In genomic region chr2:151707857-151708256, GRCh38 we compare ENCODE assay signal across 23 cellular contexts. TPM values are rescaled to one million over a fixed set of nuclear protein-coding genes. Genes with fewer than 3 reads are reported as not detected.
DNase-seq lines count a peak whose midpoint lies in the region; ATAC-seq, FAIRE-seq and TF ChIP-seq lines count a peak whose summit lies in the region.
"Had no signal": no experiment of that assay in that cellular context is flagged by ENCODE, and none has a peak within 500 bp of the region (broad histone marks: within the 10 kb centered on the region; RNA-seq: fewer than 3 reads in every experiment).

No MANE protein-coding gene starts in this region.

- H3K4me1 ChIP-seq in H1 (replicated peaks in 1 of 4; ENCODE audit: control insufficient read depth in 3 of 4, insufficient read depth in 4 of 4, low read length in 3 of 4) (peaks cover 0 to 8% (median 3%) of the 10 kb centered on the region in 4 experiments; a peak in 4 of 7 replicates), psoas muscle (peaks cover 58% of the 10 kb centered on the region), skeletal muscle tissue (ENCODE audit: control insufficient read depth in 3 of 3, insufficient read depth in 3 of 3, low read length in 3 of 3) (peaks cover 20 to 42% (median 40%) of the 10 kb centered on the region in 3 donors), A673 (ENCODE audit: insufficient read depth, low read length, poor library complexity, severe bottlenecking) (no peaks in the 10 kb centered on the region)
- H3K4me1 ChIP-seq: BLaER1 treated with 17β-estradiol and CSF1 and Interleukin-3, amounts not matched to agents 10 nM and 100 nM; Caco-2 had no signal

- H4K8ac ChIP-seq in H1 (ENCODE audit: extremely low read depth, insufficient read depth, low read length), result no peak overlapping the region

- peak; percentile 32 for DNase-seq in H7
- DNase-seq in H1 (ENCODE audit: low read depth in 1 of 2, low spot score in 2 of 2), result no peak
- no peak for DNase-seq in psoas muscle
- no peak for DNase-seq in A673 (ENCODE audit: low spot score)
- DNase-seq: 8988T; AML-193; Caco-2; Calu3; CD4-positive, alpha-beta T cell; CD8-positive, alpha-beta T cell; DMS79 treated with DMSO at 0.1 percent for 48 hours; GF-D8 had no signal

- TF ChIP-seq CTCF in H1 (IDR thresholded peaks at IDR 0.05; ENCODE audit: control extremely low read depth in 1 of 3, insufficient read depth in 1 of 3, low read depth in 1 of 3, low read length in 3 of 3) (no peak), psoas muscle (IDR thresholded peaks at IDR 0.05) (no peak), A673 (conservative IDR thresholded peaks at IDR 0.05; ENCODE audit: low read depth, low read length) (no peak)

- no peaks in the 10 kb centered on the region for H3K79me1 ChIP-seq in H1 (ENCODE audit: low read depth, low read length)

- no peak overlapping the region for H3K4ac ChIP-seq in H1 (replicated peaks; ENCODE audit: insufficient read length, low read depth, low read length)

- H3K27ac ChIP-seq in H1 (ENCODE audit: low read depth, low read length) (no peak overlapping the region), psoas muscle (peak overlapping the region; percentile 46), skeletal muscle tissue (ENCODE audit: low read depth, low read length) (peak overlapping the region; percentile 31), A673 (ENCODE audit: low read depth, low read length, poor library complexity, severe bottlenecking) (no peak overlapping the region)
- H3K27ac ChIP-seq: BLaER1 treated with 17β-estradiol and CSF1 and Interleukin-3, amounts not matched to agents 10 nM and 100 nM; C4-2B had no signal

- H4K91ac ChIP-seq in H1 (replicated peaks; ENCODE audit: insufficient read length, low read length), result no peak overlapping the region

- no peak overlapping the region for H3K23ac ChIP-seq in H1 (ENCODE audit: insufficient read length)

- TF ChIP-seq POLR2A in H1 (IDR thresholded peaks at IDR 0.05; ENCODE audit: control extremely low read depth in 1 of 2, low read depth in 2 of 2, low read length in 2 of 2), result no peak

- H4K5ac ChIP-seq in H1 (ENCODE audit: insufficient read length, low read depth, low read length), result no peak overlapping the region

- H3K27me3 ChIP-seq in H7 (ENCODE audit: control insufficient read depth, insufficient read depth, low read length) (no peaks in the 10 kb centered on the region), H1 (replicated peaks in 1 of 4; ENCODE audit: control insufficient read depth in 3 of 4, extremely low read depth in 1 of 4, insufficient read depth in 3 of 4, low read length in 3 of 4) (no peaks in the 10 kb centered on the region), psoas muscle (ENCODE audit: insufficient read depth in 3 of 3, low read length in 2 of 3) (no peaks in the 10 kb centered on the region), skeletal muscle tissue (ENCODE audit: control insufficient read depth in 3 of 3, insufficient read depth in 3 of 3, low read length in 3 of 3) (no peaks in the 10 kb centered on the region), A673 (replicated peaks; ENCODE audit: insufficient read depth, low read depth, low read length, poor library complexity) (no peaks in the 10 kb centered on the region)
- H3K27me3 ChIP-seq: BLaER1 treated with 17β-estradiol and CSF1 and Interleukin-3, amounts not matched to agents 10 nM and 100 nM had no signal

- no peak overlapping the region for H3K9ac ChIP-seq in H1 (replicated peaks in 1 of 4; ENCODE audit: extremely low read depth in 1 of 4, low read depth in 3 of 4, low read length in 3 of 4)
- no peak overlapping the region for H3K9ac ChIP-seq in skeletal muscle tissue (ENCODE audit: low read depth in 1 of 3, low read length in 3 of 3)
- H3K9ac ChIP-seq: BLaER1 treated with 17β-estradiol and CSF1 and Interleukin-3, amounts not matched to agents 10 nM and 100 nM had no signal

- H3K56ac ChIP-seq in H1 (replicated peaks; ENCODE audit: insufficient read length, low read depth, low read length), result no peak overlapping the region

- H3K36me3 ChIP-seq in H7 (replicated peaks; ENCODE audit: control insufficient read depth, insufficient read depth, low read length) (no peaks in the 10 kb centered on the region), H1 (ENCODE audit: control insufficient read depth in 2 of 4, insufficient read depth in 4 of 4, low read length in 3 of 4) (no peaks in the 10 kb centered on the region), psoas muscle (ENCODE audit: insufficient read depth in 1 of 2, low read depth in 1 of 2) (peaks cover 2 to 85% of the 10 kb centered on the region in 2 donors), skeletal muscle tissue (ENCODE audit: control insufficient read depth in 3 of 3, insufficient read depth in 3 of 3, low read length in 3 of 3) (peaks cover 61 to 82% (median 70%) of the 10 kb centered on the region in 3 donors), A673 (ENCODE audit: insufficient read depth, low read length, poor library complexity, severe bottlenecking) (no peaks in the 10 kb centered on the region)
- H3K36me3 ChIP-seq: BLaER1 treated with 17β-estradiol and CSF1 and Interleukin-3, amounts not matched to agents 10 nM and 100 nM had no signal

- POLR2A ChIA-PET in H1 (lab: Charles Lee; ENCODE audit: partially characterized antibody), result interaction anchor here (1.2 kb wide), 1 partner anchor 8 kb away, joined by 3 read pairs; no protein-coding TSS in a partner anchor
- POLR2A ChIA-PET in A673 (lab: Charles Lee; ENCODE audit: low non-redundant PET), result no interaction called here

- TF ChIP-seq RAD21 in H1 (IDR thresholded peaks at IDR 0.05 in 1 of 2, conservative IDR thresholded peaks at IDR 0.05 in 1 of 2; ENCODE audit: low read depth in 2 of 2, low read length in 2 of 2), result no peak

- H3K18ac ChIP-seq in H1 (ENCODE audit: extremely low read depth, low read length), result no peak overlapping the region

- intact Hi-C loops in psoas muscle (cut with DNase I) (loop anchor here in 1 of 2 donors (5.0 kb wide), 1 partner anchor 99 kb away; no protein-coding TSS in a partner anchor), A673 (cut with micrococcal nuclease; ENCODE audit: unreplicated experiment) (no loop called here)

- peak overlapping the region; percentile 35; the same call in 1 of the 2 replicates for H2AFZ ChIP-seq in H1 (ENCODE audit: low read length)

- ATAC-seq in psoas muscle (peak in 1 of 4 donors; percentile 9), GM18873 (IDR thresholded peaks at IDR 0.05; ENCODE audit: low FRiP score, unreplicated experiment) (no peak), GM21723 (IDR thresholded peaks at IDR 0.05; ENCODE audit: unreplicated experiment) (no peak), GM18861 (IDR thresholded peaks at IDR 0.05; ENCODE audit: unreplicated experiment) (no peak)
- ATAC-seq: CD8-positive, alpha-beta T cell had no signal

- CTCF ChIA-PET in H1 (lab: Charles Lee; ENCODE audit: partially characterized antibody) (no interaction called here), A673 (lab: Charles Lee) (no interaction called here)

- 0 out of 4 replicates have a peak overlapping the region, but pooled peaks of 1 of the 2 experiments have one; percentile 49 for H3K4me2 ChIP-seq in H1 (ENCODE audit: insufficient read depth in 1 of 2, low read depth in 2 of 2, low read length in 2 of 2)
- H3K4me2 ChIP-seq: BLaER1 treated with 17β-estradiol and CSF1 and Interleukin-3, amounts not matched to agents 10 nM and 100 nM had no signal

- BruUV-seq in A673 (replicated peaks; lab: Mats Ljungman, UMichigan), result no TSS peak

- H3K14ac ChIP-seq in H1 (ENCODE audit: insufficient read length), result no peak overlapping the region

- WGBS in H1 (ENCODE audit: extremely low coverage in 1 of 2, insufficient coverage in 1 of 2, insufficient read length in 1 of 2, insufficient replicate concordance in 2 of 2, low coverage in 1 of 2, low lambda C conversion rate in 2 of 2, missing lambda C conversion rate in 1 of 2), 2 experiments, result 51% methylated on average over 4 of the region's 4 CpGs; no CpG with 5 or more reads in 1 of the 2 experiments
- WGBS in psoas muscle, 3 donors, result 32 to 54% (median 37%) methylated on average over 4 of the region's 4 CpGs

- peak; percentile 24 for FAIRE-seq in H1 (lab: Jason Lieb, UNC)
- FAIRE-seq: A204.1, D721Med, G401.6, GM12891, GM19239 had no signal

- H2BK12ac ChIP-seq in H1 (ENCODE audit: low read depth, low read length), result no peak overlapping the region

- no peak overlapping the region for H2BK120ac ChIP-seq in H1 (replicated peaks; ENCODE audit: low read depth, low read length)

- H2BK15ac ChIP-seq in H1 (ENCODE audit: low read length), result 0 out of 2 replicates have a peak overlapping the region, but pooled peaks have one; percentile 76

- H2BK5ac ChIP-seq in H1 (ENCODE audit: low read depth, low read length), result no peak overlapping the region

- H3K23me2 ChIP-seq in H1 (ENCODE audit: low read depth, low read length), result no peaks in the 10 kb centered on the region; the same call in 1 of the 2 replicates

- no peaks in the 10 kb centered on the region for H3K79me2 ChIP-seq in H1 (ENCODE audit: control insufficient read depth in 1 of 2, insufficient read depth in 2 of 2, low read length in 2 of 2)

- TF ChIP-seq EP300 in H1 (IDR thresholded peaks at IDR 0.05; ENCODE audit: borderline replicate concordance in 1 of 2, low read depth in 2 of 2, low read length in 2 of 2), result no peak

- peaks cover 0 to 5% of the 10 kb centered on the region in 2 experiments; a peak in 1 of 4 replicates for H3K9me3 ChIP-seq in H1 (ENCODE audit: insufficient read depth in 2 of 2, low read depth in 1 of 2, low read length in 1 of 2)
- no peaks in the 10 kb centered on the region for H3K9me3 ChIP-seq in psoas muscle
- no peaks in the 10 kb centered on the region for H3K9me3 ChIP-seq in skeletal muscle tissue (ENCODE audit: control insufficient read depth in 3 of 3, low read length in 3 of 3)
- H3K9me3 ChIP-seq in A673 (ENCODE audit: low read depth, low read length, poor library complexity, severe bottlenecking), result no peaks in the 10 kb centered on the region
- H3K9me3 ChIP-seq: BLaER1 treated with 17β-estradiol and CSF1 and Interleukin-3, amounts not matched to agents 10 nM and 100 nM; Caco-2 had no signal

- H4K20me1 ChIP-seq in H1 (replicated peaks in 1 of 2; ENCODE audit: control insufficient read depth in 1 of 2, insufficient read depth in 2 of 2, low read length in 2 of 2), result no peaks in the 10 kb centered on the region
- H4K20me1 ChIP-seq: BLaER1 treated with 17β-estradiol and CSF1 and Interleukin-3, amounts not matched to agents 10 nM and 100 nM had no signal

- no peak overlapping the region for H2AK5ac ChIP-seq in H1 (ENCODE audit: low read depth, low read length)

- no peak overlapping the region for H2BK20ac ChIP-seq in H1 (ENCODE audit: low read length)

- H3K4me3 ChIP-seq in H7 (ENCODE audit: insufficient read depth, low read depth, low read length) (no peak overlapping the region), H1 (ENCODE audit: extremely low read depth in 1 of 4, insufficient read depth in 2 of 4, low read depth in 3 of 4, low read length in 4 of 4) (no peak overlapping the region), psoas muscle (no peak overlapping the region), skeletal muscle tissue (ENCODE audit: low read length in 3 of 3) (no peak overlapping the region), A673 (ENCODE audit: low read depth, low read length, poor library complexity, severe bottlenecking) (no peak overlapping the region)
- H3K4me3 ChIP-seq: BLaER1 treated with 17β-estradiol and CSF1 and Interleukin-3, amounts not matched to agents 10 nM and 100 nM had no signal

RNA-seq across cellular contexts. Expression of gene NEB, which starts 26.4 kb away (rescaled TPM):
- 0.14 and 1.00 TPM in 2 replicates for total RNA-seq in H7 (2014; rRNA removed; shearing (Covaris generic))
- total RNA-seq in H1 (2021; fragmentation: NEBNext Ultra II Directional; extraction: Animal tissue kit (Norgen Biotek cat#: 25700)), result 2.5 and 2.6 TPM in 2 replicates
- polyA plus RNA-seq in H1 (2011; rRNA removed) (1.4 and 1.5 TPM in 2 replicates), psoas muscle (1,000 to 10,000 TPM in 2 of 3 donors, 100 to 1,000 TPM in 1; 796 to 1,696 (median 1,565) TPM)
- polyA plus RNA-seq in H1 (2011; cell fraction: cytosol; rRNA removed), result 1.7 TPM
- 6.3 TPM for polyA plus RNA-seq in H1 (2011; cell fraction: nucleus; rRNA removed)
- 1.7 to 3.0 TPM (median 2.1 TPM) in 4 replicates for polyA plus RNA-seq in H1 (2012, experiment 1 of 2)
- polyA plus RNA-seq in H1 (2012, experiment 2 of 2), result 0.07 TPM
- polyA plus RNA-seq in H1 (2013, experiment 1 of 2), result 2.0 TPM
- polyA plus RNA-seq in H1 (2013, experiment 2 of 2), result 1.9 TPM
- polyA minus RNA-seq in H1 (2011; rRNA and poly(A)+ RNA removed), result 4.4 and 6.7 TPM in 2 replicates
- polyA minus RNA-seq in H1 (2011; cell fraction: cytosol; rRNA and poly(A)+ RNA removed), result 2.4 TPM
- 15.8 TPM for polyA minus RNA-seq in H1 (2011; cell fraction: nucleus; rRNA and poly(A)+ RNA removed)
- total RNA-seq in psoas muscle (1,000 to 10,000 TPM; 2,020 to 7,790 (median 5,587) TPM), skeletal muscle tissue (833 TPM), A673 (2021) (2.5 and 7.0 TPM in 2 replicates)

Comparison
In these comparisons a context has a peak if more than half of its experiments do, and no peak if none do; other contexts are left out.
1. H3K27ac ChIP-seq: peak in psoas muscle (single experiment) and skeletal muscle tissue (single experiment); none in H1 (single experiment) and A673 (single experiment).
2. RNA of gene NEB, which starts 26.4 kb away (total RNA-seq): 2,020 to 7,790 TPM in psoas muscle and 833 TPM in skeletal muscle tissue (single experiment); 2.5 to 7.0 TPM in A673, 2.5 to 2.6 TPM in H1 and 0.14 to 1.00 TPM in H7; every median in the first group is over 100 times any median in the second.